ENCODE assay signal across 1 cellular context in genomic region chr6:139701695-139702094, GRCh38.
TF ChIP-seq lines count a peak whose summit lies in the region.

No MANE protein-coding gene starts in this region.

TF ChIP-seq in K562, 482 proteins besides CTCF, POLR2A, EP300 and RAD21 (continued from another document):
- no peak for TF ChIP-seq ZBTB49 (CRISPR knock-in tag; IDR thresholded peaks at IDR 0.05; ENCODE audit: borderline replicate concordance)
- peak; percentile 21 for TF ChIP-seq PRDM10 (IDR thresholded peaks at IDR 0.05; ENCODE audit: partially characterized antibody)
- peak; percentile 97 for TF ChIP-seq ZBTB33 (CRISPR knock-in tag; IDR thresholded peaks at IDR 0.05)
TF ChIP-seq in K562: peak in this region for 3.
